In the genomic region with DNA sequence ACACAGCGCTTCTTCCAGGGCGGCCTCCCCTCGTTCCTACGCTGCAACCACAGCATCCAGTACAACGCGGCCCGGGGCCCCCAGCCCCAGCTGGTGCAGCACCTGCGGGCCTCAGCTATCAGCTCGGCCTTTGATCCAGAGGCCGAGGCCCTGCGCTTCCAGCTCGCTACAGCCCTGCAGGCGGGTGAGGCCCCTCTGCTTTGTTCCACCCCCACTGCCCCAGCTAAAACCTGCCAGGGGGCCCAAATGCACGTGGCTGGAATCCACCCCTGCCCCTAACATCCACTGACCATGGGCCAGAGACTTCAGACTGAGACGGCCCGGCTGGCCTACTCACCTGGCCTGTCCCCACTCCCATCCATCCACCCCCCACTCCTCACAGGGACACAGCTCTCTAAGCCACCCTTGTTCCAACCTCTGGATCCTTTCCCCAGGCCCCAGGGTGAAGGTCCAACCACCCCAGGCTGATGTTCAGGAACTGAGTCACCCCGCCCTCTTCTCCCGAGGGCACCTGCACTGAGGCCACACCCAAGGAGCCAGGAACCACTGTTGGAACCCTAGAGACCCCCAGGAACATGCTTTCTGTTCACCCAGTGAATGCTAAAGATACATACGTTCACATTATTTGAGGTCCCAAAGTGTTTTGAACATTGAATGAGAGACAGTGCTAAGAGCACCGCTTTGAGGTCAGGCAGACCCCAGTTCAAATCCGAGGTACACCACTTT, we compare ENCODE assay signal across 1 cellular context.
TF ChIP-seq lines count a peak whose summit lies in the region.

No MANE protein-coding gene starts in this region.

TF ChIP-seq in HepG2, 621 proteins besides CTCF, POLR2A, EP300 and RAD21 (continues in another document):
- TF ChIP-seq ZNF292 (CRISPR knock-in tag; IDR thresholded peaks at IDR 0.05; ENCODE audit: borderline replicate concordance, low read depth) (peak; percentile 43; the same call in 1 of the 2 replicates), ZBTB7B (CRISPR knock-in tag; IDR thresholded peaks at IDR 0.05) (peak; percentile 59; the same call in 1 of the 2 replicates), ELF4 (CRISPR knock-in tag; IDR thresholded peaks at IDR 0.05; ENCODE audit: borderline replicate concordance) (no peak), POLR2AphosphoS5 (IDR thresholded peaks at IDR 0.05; ENCODE audit: low read depth, low read length) (no peak), NR2F6 (IDR thresholded peaks at IDR 0.05) (no peak), NR2F6 (CRISPR knock-in tag; IDR thresholded peaks at IDR 0.05) (no peak), SOX6 (IDR thresholded peaks at IDR 0.05) (no peak), SOX6 (CRISPR knock-in tag; IDR thresholded peaks at IDR 0.05) (peak; percentile 60; the same call in 1 of the 2 replicates), ZNF24 (IDR thresholded peaks at IDR 0.05) (no peak), FOXM1 (CRISPR knock-in tag; IDR thresholded peaks at IDR 0.05) (no peak), ARNT2 (CRISPR knock-in tag; IDR thresholded peaks at IDR 0.05; ENCODE audit: low read depth) (peak; percentile 36; the same call in 1 of the 2 replicates), SPEN (CRISPR knock-in tag; IDR thresholded peaks at IDR 0.05; ENCODE audit: low read depth) (peak; percentile 52; the same call in 1 of the 2 replicates), ELF3 (CRISPR knock-in tag; IDR thresholded peaks at IDR 0.05) (no peak), NCOR1 (IDR thresholded peaks at IDR 0.05; ENCODE audit: borderline replicate concordance, low read length) (no peak), SP1 (IDR thresholded peaks at IDR 0.05) (no peak), SP1 (CRISPR knock-in tag; IDR thresholded peaks at IDR 0.05) (no peak), SNAI1 (CRISPR knock-in tag; IDR thresholded peaks at IDR 0.05; ENCODE audit: borderline replicate concordance) (0 out of 2 replicates have a peak, but pooled peaks have one; percentile 53), ZNF225 (CRISPR knock-in tag; IDR thresholded peaks at IDR 0.05) (no peak), ZNF180 (CRISPR knock-in tag; IDR thresholded peaks at IDR 0.05; ENCODE audit: borderline replicate concordance, low read depth) (no peak), ZNF354B (CRISPR knock-in tag; IDR thresholded peaks at IDR 0.05) (no peak), ZNF776 (CRISPR knock-in tag; IDR thresholded peaks at IDR 0.05) (0 out of 2 replicates have a peak, but pooled peaks have one; percentile 33), CCDC6 (CRISPR knock-in tag; IDR thresholded peaks at IDR 0.05) (0 out of 2 replicates have a peak, but pooled peaks have one; percentile 47), PRMT3 (CRISPR knock-in tag; IDR thresholded peaks at IDR 0.05; ENCODE audit: borderline replicate concordance, low read depth) (no peak)
- TF ChIP-seq, protein P1, sequence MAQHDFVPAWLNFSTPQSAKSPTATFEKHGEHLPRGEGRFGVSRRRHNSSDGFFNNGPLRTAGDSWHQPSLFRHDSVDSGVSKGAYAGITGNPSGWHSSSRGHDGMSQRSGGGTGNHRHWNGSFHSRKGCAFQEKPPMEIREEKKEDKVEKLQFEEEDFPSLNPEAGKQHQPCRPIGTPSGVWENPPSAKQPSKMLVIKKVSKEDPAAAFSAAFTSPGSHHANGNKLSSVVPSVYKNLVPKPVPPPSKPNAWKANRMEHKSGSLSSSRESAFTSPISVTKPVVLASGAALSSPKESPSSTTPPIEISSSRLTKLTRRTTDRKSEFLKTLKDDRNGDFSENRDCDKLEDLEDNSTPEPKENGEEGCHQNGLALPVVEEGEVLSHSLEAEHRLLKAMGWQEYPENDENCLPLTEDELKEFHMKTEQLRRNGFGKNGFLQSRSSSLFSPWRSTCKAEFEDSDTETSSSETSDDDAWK (CRISPR knock-in tag; IDR thresholded peaks at IDR 0.05), result no peak
- TF ChIP-seq, protein P2, sequence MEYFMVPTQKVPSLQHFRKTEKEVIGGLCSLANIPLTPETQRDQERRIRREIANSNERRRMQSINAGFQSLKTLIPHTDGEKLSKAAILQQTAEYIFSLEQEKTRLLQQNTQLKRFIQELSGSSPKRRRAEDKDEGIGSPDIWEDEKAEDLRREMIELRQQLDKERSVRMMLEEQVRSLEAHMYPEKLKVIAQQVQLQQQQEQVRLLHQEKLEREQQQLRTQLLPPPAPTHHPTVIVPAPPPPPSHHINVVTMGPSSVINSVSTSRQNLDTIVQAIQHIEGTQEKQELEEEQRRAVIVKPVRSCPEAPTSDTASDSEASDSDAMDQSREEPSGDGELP (IDR thresholded peaks at IDR 0.05; ENCODE audit: borderline replicate concordance, low read depth), result peak; percentile 78; the same call in 1 of the 2 replicates
- TF ChIP-seq, protein P3, sequence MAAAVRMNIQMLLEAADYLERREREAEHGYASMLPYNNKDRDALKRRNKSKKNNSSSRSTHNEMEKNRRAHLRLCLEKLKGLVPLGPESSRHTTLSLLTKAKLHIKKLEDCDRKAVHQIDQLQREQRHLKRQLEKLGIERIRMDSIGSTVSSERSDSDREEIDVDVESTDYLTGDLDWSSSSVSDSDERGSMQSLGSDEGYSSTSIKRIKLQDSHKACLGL (CRISPR knock-in tag; IDR thresholded peaks at IDR 0.05), result 0 out of 2 replicates have a peak, but pooled peaks have one; percentile 25
- TF ChIP-seq, protein P4, sequence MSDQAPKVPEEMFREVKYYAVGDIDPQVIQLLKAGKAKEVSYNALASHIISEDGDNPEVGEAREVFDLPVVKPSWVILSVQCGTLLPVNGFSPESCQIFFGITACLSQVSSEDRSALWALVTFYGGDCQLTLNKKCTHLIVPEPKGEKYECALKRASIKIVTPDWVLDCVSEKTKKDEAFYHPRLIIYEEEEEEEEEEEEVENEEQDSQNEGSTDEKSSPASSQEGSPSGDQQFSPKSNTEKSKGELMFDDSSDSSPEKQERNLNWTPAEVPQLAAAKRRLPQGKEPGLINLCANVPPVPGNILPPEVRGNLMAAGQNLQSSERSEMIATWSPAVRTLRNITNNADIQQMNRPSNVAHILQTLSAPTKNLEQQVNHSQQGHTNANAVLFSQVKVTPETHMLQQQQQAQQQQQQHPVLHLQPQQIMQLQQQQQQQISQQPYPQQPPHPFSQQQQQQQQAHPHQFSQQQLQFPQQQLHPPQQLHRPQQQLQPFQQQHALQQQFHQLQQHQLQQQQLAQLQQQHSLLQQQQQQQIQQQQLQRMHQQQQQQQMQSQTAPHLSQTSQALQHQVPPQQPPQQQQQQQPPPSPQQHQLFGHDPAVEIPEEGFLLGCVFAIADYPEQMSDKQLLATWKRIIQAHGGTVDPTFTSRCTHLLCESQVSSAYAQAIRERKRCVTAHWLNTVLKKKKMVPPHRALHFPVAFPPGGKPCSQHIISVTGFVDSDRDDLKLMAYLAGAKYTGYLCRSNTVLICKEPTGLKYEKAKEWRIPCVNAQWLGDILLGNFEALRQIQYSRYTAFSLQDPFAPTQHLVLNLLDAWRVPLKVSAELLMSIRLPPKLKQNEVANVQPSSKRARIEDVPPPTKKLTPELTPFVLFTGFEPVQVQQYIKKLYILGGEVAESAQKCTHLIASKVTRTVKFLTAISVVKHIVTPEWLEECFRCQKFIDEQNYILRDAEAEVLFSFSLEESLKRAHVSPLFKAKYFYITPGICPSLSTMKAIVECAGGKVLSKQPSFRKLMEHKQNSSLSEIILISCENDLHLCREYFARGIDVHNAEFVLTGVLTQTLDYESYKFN (CRISPR knock-in tag; conservative IDR thresholded peaks at IDR 0.05), result peak; percentile 78
- TF ChIP-seq, protein P5, sequence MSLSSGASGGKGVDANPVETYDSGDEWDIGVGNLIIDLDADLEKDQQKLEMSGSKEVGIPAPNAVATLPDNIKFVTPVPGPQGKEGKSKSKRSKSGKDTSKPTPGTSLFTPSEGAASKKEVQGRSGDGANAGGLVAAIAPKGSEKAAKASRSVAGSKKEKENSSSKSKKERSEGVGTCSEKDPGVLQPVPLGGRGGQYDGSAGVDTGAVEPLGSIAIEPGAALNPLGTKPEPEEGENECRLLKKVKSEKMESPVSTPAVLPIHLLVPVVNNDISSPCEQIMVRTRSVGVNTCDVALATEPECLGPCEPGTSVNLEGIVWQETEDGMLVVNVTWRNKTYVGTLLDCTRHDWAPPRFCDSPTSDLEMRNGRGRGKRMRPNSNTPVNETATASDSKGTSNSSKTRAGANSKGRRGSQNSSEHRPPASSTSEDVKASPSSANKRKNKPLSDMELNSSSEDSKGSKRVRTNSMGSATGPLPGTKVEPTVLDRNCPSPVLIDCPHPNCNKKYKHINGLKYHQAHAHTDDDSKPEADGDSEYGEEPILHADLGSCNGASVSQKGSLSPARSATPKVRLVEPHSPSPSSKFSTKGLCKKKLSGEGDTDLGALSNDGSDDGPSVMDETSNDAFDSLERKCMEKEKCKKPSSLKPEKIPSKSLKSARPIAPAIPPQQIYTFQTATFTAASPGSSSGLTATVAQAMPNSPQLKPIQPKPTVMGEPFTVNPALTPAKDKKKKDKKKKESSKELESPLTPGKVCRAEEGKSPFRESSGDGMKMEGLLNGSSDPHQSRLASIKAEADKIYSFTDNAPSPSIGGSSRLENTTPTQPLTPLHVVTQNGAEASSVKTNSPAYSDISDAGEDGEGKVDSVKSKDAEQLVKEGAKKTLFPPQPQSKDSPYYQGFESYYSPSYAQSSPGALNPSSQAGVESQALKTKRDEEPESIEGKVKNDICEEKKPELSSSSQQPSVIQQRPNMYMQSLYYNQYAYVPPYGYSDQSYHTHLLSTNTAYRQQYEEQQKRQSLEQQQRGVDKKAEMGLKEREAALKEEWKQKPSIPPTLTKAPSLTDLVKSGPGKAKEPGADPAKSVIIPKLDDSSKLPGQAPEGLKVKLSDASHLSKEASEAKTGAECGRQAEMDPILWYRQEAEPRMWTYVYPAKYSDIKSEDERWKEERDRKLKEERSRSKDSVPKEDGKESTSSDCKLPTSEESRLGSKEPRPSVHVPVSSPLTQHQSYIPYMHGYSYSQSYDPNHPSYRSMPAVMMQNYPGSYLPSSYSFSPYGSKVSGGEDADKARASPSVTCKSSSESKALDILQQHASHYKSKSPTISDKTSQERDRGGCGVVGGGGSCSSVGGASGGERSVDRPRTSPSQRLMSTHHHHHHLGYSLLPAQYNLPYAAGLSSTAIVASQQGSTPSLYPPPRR (CRISPR knock-in tag; IDR thresholded peaks at IDR 0.05; ENCODE audit: borderline replicate concordance), result 0 out of 2 replicates have a peak, but pooled peaks have one; percentile 45
- TF ChIP-seq, protein P6, sequence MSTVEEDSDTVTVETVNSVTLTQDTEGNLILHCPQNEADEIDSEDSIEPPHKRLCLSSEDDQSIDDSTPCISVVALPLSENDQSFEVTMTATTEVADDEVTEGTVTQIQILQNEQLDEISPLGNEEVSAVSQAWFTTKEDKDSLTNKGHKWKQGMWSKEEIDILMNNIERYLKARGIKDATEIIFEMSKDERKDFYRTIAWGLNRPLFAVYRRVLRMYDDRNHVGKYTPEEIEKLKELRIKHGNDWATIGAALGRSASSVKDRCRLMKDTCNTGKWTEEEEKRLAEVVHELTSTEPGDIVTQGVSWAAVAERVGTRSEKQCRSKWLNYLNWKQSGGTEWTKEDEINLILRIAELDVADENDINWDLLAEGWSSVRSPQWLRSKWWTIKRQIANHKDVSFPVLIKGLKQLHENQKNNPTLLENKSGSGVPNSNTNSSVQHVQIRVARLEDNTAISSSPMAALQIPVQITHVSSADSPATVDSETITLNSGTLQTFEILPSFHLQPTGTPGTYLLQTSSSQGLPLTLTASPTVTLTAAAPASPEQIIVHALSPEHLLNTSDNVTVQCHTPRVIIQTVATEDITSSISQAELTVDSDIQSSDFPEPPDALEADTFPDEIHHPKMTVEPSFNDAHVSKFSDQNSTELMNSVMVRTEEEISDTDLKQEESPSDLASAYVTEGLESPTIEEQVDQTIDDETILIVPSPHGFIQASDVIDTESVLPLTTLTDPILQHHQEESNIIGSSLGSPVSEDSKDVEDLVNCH (CRISPR knock-in tag; IDR thresholded peaks at IDR 0.05), result no peak
- TF ChIP-seq, protein P7, sequence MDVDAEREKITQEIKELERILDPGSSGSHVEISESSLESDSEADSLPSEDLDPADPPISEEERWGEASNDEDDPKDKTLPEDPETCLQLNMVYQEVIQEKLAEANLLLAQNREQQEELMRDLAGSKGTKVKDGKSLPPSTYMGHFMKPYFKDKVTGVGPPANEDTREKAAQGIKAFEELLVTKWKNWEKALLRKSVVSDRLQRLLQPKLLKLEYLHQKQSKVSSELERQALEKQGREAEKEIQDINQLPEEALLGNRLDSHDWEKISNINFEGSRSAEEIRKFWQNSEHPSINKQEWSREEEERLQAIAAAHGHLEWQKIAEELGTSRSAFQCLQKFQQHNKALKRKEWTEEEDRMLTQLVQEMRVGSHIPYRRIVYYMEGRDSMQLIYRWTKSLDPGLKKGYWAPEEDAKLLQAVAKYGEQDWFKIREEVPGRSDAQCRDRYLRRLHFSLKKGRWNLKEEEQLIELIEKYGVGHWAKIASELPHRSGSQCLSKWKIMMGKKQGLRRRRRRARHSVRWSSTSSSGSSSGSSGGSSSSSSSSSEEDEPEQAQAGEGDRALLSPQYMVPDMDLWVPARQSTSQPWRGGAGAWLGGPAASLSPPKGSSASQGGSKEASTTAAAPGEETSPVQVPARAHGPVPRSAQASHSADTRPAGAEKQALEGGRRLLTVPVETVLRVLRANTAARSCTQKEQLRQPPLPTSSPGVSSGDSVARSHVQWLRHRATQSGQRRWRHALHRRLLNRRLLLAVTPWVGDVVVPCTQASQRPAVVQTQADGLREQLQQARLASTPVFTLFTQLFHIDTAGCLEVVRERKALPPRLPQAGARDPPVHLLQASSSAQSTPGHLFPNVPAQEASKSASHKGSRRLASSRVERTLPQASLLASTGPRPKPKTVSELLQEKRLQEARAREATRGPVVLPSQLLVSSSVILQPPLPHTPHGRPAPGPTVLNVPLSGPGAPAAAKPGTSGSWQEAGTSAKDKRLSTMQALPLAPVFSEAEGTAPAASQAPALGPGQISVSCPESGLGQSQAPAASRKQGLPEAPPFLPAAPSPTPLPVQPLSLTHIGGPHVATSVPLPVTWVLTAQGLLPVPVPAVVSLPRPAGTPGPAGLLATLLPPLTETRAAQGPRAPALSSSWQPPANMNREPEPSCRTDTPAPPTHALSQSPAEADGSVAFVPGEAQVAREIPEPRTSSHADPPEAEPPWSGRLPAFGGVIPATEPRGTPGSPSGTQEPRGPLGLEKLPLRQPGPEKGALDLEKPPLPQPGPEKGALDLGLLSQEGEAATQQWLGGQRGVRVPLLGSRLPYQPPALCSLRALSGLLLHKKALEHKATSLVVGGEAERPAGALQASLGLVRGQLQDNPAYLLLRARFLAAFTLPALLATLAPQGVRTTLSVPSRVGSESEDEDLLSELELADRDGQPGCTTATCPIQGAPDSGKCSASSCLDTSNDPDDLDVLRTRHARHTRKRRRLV (CRISPR knock-in tag; IDR thresholded peaks at IDR 0.05), result no peak
